ENCODE assay signal across 26 cellular contexts in the genomic region with DNA sequence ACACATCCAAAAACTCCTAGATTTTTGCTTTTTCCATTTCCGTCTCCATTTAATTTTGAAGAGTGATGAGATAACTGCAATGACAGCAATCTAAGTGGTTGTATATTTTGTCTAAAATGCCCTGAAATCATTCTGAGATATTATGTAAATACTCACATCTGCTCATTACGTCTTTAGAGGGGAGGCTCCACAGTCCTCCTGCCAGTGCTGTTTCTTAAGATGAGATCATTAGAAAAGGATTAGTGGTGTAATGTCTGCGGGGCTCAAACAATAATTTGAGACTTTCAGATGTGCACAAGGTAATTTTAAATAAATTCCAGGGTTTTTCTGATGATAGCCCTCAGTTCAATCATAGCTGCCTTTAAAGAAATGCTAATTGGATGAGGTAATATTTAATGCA.
DNase-seq lines count a peak whose midpoint lies in the region; ATAC-seq and TF ChIP-seq lines count a peak whose summit lies in the region.
"Had no signal": no experiment of that assay in that cellular context is flagged by ENCODE, and none has a peak within 500 bp of the region (broad histone marks: within the 10 kb centered on the region; RNA-seq: fewer than 3 reads in every experiment).

No MANE protein-coding gene starts in this region.

- H3K36me3 ChIP-seq in esophagus squamous epithelium (no peaks in the 10 kb centered on the region), hepatocyte (replicated peaks; ENCODE audit: insufficient read depth, low read depth) (no peaks in the 10 kb centered on the region), uterus (no peaks in the 10 kb centered on the region)
- H3K36me3 ChIP-seq: breast epithelium, upper lobe of left lung had no signal

- H3K4me1 ChIP-seq in esophagus squamous epithelium (peaks cover 0 to 23% (median 4%) of the 10 kb centered on the region in 3 donors), hepatocyte (ENCODE audit: insufficient read depth) (no peaks in the 10 kb centered on the region), uterus (peaks cover 0 to 8% of the 10 kb centered on the region in 2 donors)
- H3K4me1 ChIP-seq: breast epithelium had no signal

- H3K4me3 ChIP-seq in esophagus squamous epithelium, result no peak overlapping the region
- H3K4me3 ChIP-seq in hepatocyte, result no peak overlapping the region
- H3K4me3 ChIP-seq in uterus, result no peak overlapping the region
- H3K4me3 ChIP-seq: breast epithelium, GM23338, upper lobe of left lung had no signal

- H3K9me3 ChIP-seq in esophagus squamous epithelium (no peaks in the 10 kb centered on the region), hepatocyte (ENCODE audit: low read depth) (no peaks in the 10 kb centered on the region), uterus (no peaks in the 10 kb centered on the region)
- H3K9me3 ChIP-seq: breast epithelium, upper lobe of left lung had no signal

- no peak overlapping the region for H3K4me2 ChIP-seq in hepatocyte
- H3K4me2 ChIP-seq: GM23338 had no signal

- peak overlapping the region in 3 of 4 donors; percentile 27 to 87 (median 86) for H3K27ac ChIP-seq in esophagus squamous epithelium
- H3K27ac ChIP-seq in hepatocyte, result peak overlapping the region; percentile 58
- H3K27ac ChIP-seq in uterus, result peak overlapping the region; percentile 94 to 96
- H3K27ac ChIP-seq: 22Rv1, breast epithelium, upper lobe of left lung had no signal

- H3K9me2 ChIP-seq in hepatocyte (replicated peaks; ENCODE audit: insufficient read depth), result no peaks in the 10 kb centered on the region

- H2AFZ ChIP-seq in hepatocyte, result no peak overlapping the region
- H2AFZ ChIP-seq: GM23338 had no signal

- intact Hi-C loops in esophagus squamous epithelium (cut with DNase I), result no loop called here
- intact Hi-C loops in uterus (cut with DNase I; ENCODE audit: low total_unique reads), result no loop called here

- DNase-seq in DMS 273 (lab: John Stamatoyannopoulos, UW; ENCODE audit: unreplicated experiment) (peak; percentile 42), DMS 273 treated with DMSO at 0.1 percent for 48 hours (lab: John Stamatoyannopoulos, UW) (no peak), esophagus squamous epithelium (lab: John Stamatoyannopoulos, UW) (no peak), hepatocyte (ENCODE audit: low spot score) (no peak), uterus (peak in 1 of 2 donors; percentile 68)
- DNase-seq in activated CD4-positive, CD25-positive, alpha-beta regulatory T cell treated with anti-CD3 and anti-CD28 coated beads, Interleukin-2, amount 50 U/mL, for 72 hours, result no peak
- DNase-seq: activated CD4-positive, alpha-beta T cell treated with anti-CD3 and anti-CD28 coated beads, Interleukin-2, amount 50 U/mL, for 1 hour; activated naive CD4-positive, alpha-beta T cell treated with anti-CD3 and anti-CD28 coated beads, Interleukin-2, amount 50 U/mL, for 16 hours; CD4-positive, CD25-positive, alpha-beta regulatory T cell; effector CD8-positive, alpha-beta T cell; erythroblast; IMR-90; natural killer cell; NCI-H1092; NCI-H1694 treated with DMSO at 0.1 percent for 48 hours; NCI-H510A; SIG-M5; stimulated activated CD4-positive, alpha-beta T cell treated with anti-CD3 and anti-CD28 coated beads, Interleukin-2, amount 100 ng/mL, for 24 hours; upper lobe of left lung had no signal

- WGBS in esophagus squamous epithelium, 2 donors, result 58 to 67% methylated on average over 3 of the region's 3 CpGs
- WGBS in hepatocyte (ENCODE audit: low lambda C conversion rate, missing lambda C conversion rate), result 68% methylated on average over 3 of the region's 3 CpGs

- H3K79me2 ChIP-seq in hepatocyte, result no peaks in the 10 kb centered on the region

- TF ChIP-seq POLR2A in esophagus squamous epithelium (IDR thresholded peaks at IDR 0.05), result no peak
- no peak for TF ChIP-seq POLR2A in uterus (IDR thresholded peaks at IDR 0.05)

- no peaks in the 10 kb centered on the region for H3K27me3 ChIP-seq in esophagus squamous epithelium
- no peaks in the 10 kb centered on the region for H3K27me3 ChIP-seq in hepatocyte
- H3K27me3 ChIP-seq in uterus, result no peaks in the 10 kb centered on the region
- H3K27me3 ChIP-seq: breast epithelium, upper lobe of left lung had no signal

- H4K20me1 ChIP-seq in hepatocyte (ENCODE audit: insufficient read depth, poor library complexity, severe bottlenecking), result no peaks in the 10 kb centered on the region

- TF ChIP-seq CTCF in esophagus squamous epithelium (IDR thresholded peaks at IDR 0.05) (no peak), hepatocyte (IDR thresholded peaks at IDR 0.05; ENCODE audit: poor library complexity) (no peak), uterus (IDR thresholded peaks at IDR 0.05) (no peak)

- no peak for ATAC-seq in GM21576 (IDR thresholded peaks at IDR 0.05; ENCODE audit: unreplicated experiment)
- ATAC-seq in GM19351 (IDR thresholded peaks at IDR 0.05; ENCODE audit: unreplicated experiment), result no peak
- ATAC-seq: GM23338, natural killer cell, Panc1, WTC11 had no signal
